8 cellular contexts compared by ENCODE assay signal in the genomic region with DNA sequence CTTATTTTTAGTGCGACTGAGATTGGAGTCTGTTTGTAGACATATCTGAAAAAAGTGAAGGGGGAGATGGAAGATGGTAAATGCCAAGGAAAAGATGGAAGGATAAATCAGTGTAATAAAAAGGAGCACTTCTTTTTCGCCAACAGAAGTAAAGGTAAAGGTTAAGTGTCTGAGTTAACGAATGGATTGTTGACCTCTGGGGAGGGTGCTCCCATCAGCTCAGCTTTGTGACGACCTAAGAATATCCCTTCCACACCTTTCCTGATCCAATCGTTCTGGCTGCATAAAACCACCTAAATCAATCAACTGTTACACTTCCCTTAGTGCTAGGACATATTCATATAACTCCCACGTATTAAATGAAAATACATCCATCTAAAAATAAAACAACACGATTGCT. TPM values are rescaled to one million over a fixed set of nuclear protein-coding genes. Genes with fewer than 3 reads are reported as not detected.
A peak's percentile ranks its signal among the peaks of the same experiment; 100 is the strongest.
DNase-seq lines count a peak whose midpoint lies in the region; ATAC-seq and TF ChIP-seq lines count a peak whose summit lies in the region.

No MANE protein-coding gene starts in this region.

- peak overlapping the region; percentile 90 for H3K4me3 Mint-ChIP-seq in WTC11

- TF ChIP-seq CTCF in WTC11 (IDR thresholded peaks at IDR 0.05) (no peak), GM10266 (IDR thresholded peaks at IDR 0.05; ENCODE audit: control insufficient read depth, insufficient read depth, low read depth, missing control alignments) (no peak)

- H3K27me3 Mint-ChIP-seq in WTC11 (ENCODE audit: low read depth), result no peaks in the 10 kb centered on the region

- DNase-seq in HAP-1 (ENCODE audit: low spot score in 2 of 2) (no peak), WTC11 (ENCODE audit: low spot score) (no peak), right cardiac atrium (no peak), NCI-H187 (lab: John Stamatoyannopoulos, UW) (no peak), GM10266 (ENCODE audit: extremely low spot score) (no peak)
- DNase-seq in effector CD4-positive, alpha-beta T cell, result no peak

- peaks cover 4% of the 10 kb centered on the region for H3K9me3 Mint-ChIP-seq in WTC11

- in situ Hi-C loops in HAP-1 (cut with MboI; ENCODE audit: low sequenced_read_pairs), result no loop called here

- POLR2A ChIA-PET in WTC11 (lab: Charles Lee), result interaction anchor here (1.8 kb wide), 1 partner anchor 40 kb away, joined by 6 read pairs; a partner anchor contains a TSS

- H3K9ac ChIP-seq in skeletal muscle tissue (ENCODE audit: low read depth in 1 of 3, low read length in 3 of 3), result peak overlapping the region; percentile 95 to 99 (median 97)

- H3K27ac ChIP-seq in right cardiac atrium (ENCODE audit: low read length), result peak overlapping the region; percentile 96
- peak overlapping the region; percentile 99 for H3K27ac ChIP-seq in skeletal muscle tissue (ENCODE audit: low read depth, low read length)

- H3K27me3 ChIP-seq in HAP-1 (ENCODE audit: low read depth), result no peaks in the 10 kb centered on the region
- H3K27me3 ChIP-seq in right cardiac atrium (ENCODE audit: control insufficient read depth, insufficient read depth), result no peaks in the 10 kb centered on the region
- no peaks in the 10 kb centered on the region for H3K27me3 ChIP-seq in skeletal muscle tissue (ENCODE audit: control insufficient read depth in 3 of 3, insufficient read depth in 3 of 3, low read length in 3 of 3)

- CTCF ChIA-PET in WTC11 (lab: Charles Lee), result no interaction called here

- H3K4me1 ChIP-seq in HAP-1 (peaks cover 12% of the 10 kb centered on the region), right cardiac atrium (ENCODE audit: control insufficient read depth, insufficient read depth, low read length) (no peaks in the 10 kb centered on the region), skeletal muscle tissue (ENCODE audit: control insufficient read depth in 3 of 3, insufficient read depth in 3 of 3, low read length in 3 of 3) (peaks cover 0 to 22% (median 17%) of the 10 kb centered on the region in 3 donors)

- peak overlapping the region; percentile 67 for H3K4me3 ChIP-seq in HAP-1
- H3K4me3 ChIP-seq in right cardiac atrium (ENCODE audit: low read length), result peak overlapping the region; percentile 98
- peak overlapping the region; percentile 93 to 96 (median 96) for H3K4me3 ChIP-seq in skeletal muscle tissue (ENCODE audit: low read length in 3 of 3)

- no peak for ATAC-seq in WTC11
- ATAC-seq in right cardiac atrium, result no peak
- no peak for ATAC-seq in GM21526 (IDR thresholded peaks at IDR 0.05; ENCODE audit: low FRiP score, unreplicated experiment)

- peaks cover 51% of the 10 kb centered on the region for H3K4me1 Mint-ChIP-seq in WTC11

- H3K36me3 ChIP-seq in HAP-1 (replicated peaks), result peaks cover 6% of the 10 kb centered on the region
- no peaks in the 10 kb centered on the region for H3K36me3 ChIP-seq in skeletal muscle tissue (ENCODE audit: control insufficient read depth in 3 of 3, insufficient read depth in 3 of 3, low read length in 3 of 3)

- intact Hi-C loops in right cardiac atrium (cut with DNase I), result no loop called here

- peaks cover 20% of the 10 kb centered on the region for H3K36me3 Mint-ChIP-seq in WTC11

- H3K27ac Mint-ChIP-seq in WTC11, result peak overlapping the region; percentile 99

- 17% methylated on average over 7 of the region's 7 CpGs for WGBS in right cardiac atrium

- no peaks in the 10 kb centered on the region for H3K9me3 ChIP-seq in HAP-1
- no peaks in the 10 kb centered on the region for H3K9me3 ChIP-seq in right cardiac atrium (ENCODE audit: control insufficient read depth, low read length)
- H3K9me3 ChIP-seq in skeletal muscle tissue (ENCODE audit: control insufficient read depth in 3 of 3, low read length in 3 of 3), result no peaks in the 10 kb centered on the region

TF ChIP-seq in WTC11, 78 proteins besides CTCF, POLR2A, EP300 and RAD21:
- TF ChIP-seq GRHL2 (CRISPR knock-in tag; IDR thresholded peaks at IDR 0.05; ENCODE audit: insufficient replicate concordance, severe bottlenecking), result no peak
- TF ChIP-seq, protein P1, sequence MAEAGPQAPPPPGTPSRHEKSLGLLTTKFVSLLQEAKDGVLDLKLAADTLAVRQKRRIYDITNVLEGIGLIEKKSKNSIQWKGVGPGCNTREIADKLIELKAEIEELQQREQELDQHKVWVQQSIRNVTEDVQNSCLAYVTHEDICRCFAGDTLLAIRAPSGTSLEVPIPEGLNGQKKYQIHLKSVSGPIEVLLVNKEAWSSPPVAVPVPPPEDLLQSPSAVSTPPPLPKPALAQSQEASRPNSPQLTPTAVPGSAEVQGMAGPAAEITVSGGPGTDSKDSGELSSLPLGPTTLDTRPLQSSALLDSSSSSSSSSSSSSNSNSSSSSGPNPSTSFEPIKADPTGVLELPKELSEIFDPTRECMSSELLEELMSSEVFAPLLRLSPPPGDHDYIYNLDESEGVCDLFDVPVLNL (CRISPR knock-in tag; IDR thresholded peaks at IDR 0.05; ENCODE audit: borderline replicate concordance, low read depth), result no peak
- TF ChIP-seq, protein P2, sequence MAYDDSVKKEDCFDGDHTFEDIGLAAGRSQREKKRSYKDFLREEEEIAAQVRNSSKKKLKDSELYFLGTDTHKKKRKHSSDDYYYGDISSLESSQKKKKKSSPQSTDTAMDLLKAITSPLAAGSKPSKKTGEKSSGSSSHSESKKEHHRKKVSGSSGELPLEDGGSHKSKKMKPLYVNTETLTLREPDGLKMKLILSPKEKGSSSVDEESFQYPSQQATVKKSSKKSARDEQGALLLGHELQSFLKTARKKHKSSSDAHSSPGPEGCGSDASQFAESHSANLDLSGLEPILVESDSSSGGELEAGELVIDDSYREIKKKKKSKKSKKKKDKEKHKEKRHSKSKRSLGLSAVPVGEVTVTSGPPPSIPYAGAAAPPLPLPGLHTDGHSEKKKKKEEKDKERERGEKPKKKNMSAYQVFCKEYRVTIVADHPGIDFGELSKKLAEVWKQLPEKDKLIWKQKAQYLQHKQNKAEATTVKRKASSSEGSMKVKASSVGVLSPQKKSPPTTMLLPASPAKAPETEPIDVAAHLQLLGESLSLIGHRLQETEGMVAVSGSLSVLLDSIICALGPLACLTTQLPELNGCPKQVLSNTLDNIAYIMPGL (CRISPR knock-in tag; IDR thresholded peaks at IDR 0.05), result no peak

RNA-seq across cellular contexts. Expression of a gene that starts 0.8 kb away (rescaled TPM):
- total RNA-seq in WTC11 (2021) (5.9 to 7.4 TPM (median 7.3 TPM) in 3 replicates), right cardiac atrium (10 to 100 TPM in 1 of 4 donors, 1 to 10 TPM in 3; 6.7 to 13.6 (median 8.5) TPM), skeletal muscle tissue (8.4 TPM)
- 11.8 TPM for polyA plus RNA-seq in right cardiac atrium

RNA-seq across cellular contexts. Expression of a gene that starts 1.0 kb away (rescaled TPM):
- total RNA-seq in WTC11 (2021) (36.3 to 42.1 TPM (median 38.1 TPM) in 3 replicates), right cardiac atrium (10 to 100 TPM; 20.5 to 24.5 (median 22.2) TPM), skeletal muscle tissue (19.3 TPM)
- polyA plus RNA-seq in right cardiac atrium, result 7.9 TPM

RNA-seq across cellular contexts. Expression of a gene that starts 39.8 kb away (rescaled TPM):
- total RNA-seq in WTC11 (2021) (90.2 to 99.1 TPM (median 98.8 TPM) in 3 replicates), right cardiac atrium (100 to 1,000 TPM; 119 to 131 (median 122) TPM), skeletal muscle tissue (42.8 TPM)
- 175 TPM for polyA plus RNA-seq in right cardiac atrium
